ENCODE assay signal across 14 cellular contexts in the genomic region with DNA sequence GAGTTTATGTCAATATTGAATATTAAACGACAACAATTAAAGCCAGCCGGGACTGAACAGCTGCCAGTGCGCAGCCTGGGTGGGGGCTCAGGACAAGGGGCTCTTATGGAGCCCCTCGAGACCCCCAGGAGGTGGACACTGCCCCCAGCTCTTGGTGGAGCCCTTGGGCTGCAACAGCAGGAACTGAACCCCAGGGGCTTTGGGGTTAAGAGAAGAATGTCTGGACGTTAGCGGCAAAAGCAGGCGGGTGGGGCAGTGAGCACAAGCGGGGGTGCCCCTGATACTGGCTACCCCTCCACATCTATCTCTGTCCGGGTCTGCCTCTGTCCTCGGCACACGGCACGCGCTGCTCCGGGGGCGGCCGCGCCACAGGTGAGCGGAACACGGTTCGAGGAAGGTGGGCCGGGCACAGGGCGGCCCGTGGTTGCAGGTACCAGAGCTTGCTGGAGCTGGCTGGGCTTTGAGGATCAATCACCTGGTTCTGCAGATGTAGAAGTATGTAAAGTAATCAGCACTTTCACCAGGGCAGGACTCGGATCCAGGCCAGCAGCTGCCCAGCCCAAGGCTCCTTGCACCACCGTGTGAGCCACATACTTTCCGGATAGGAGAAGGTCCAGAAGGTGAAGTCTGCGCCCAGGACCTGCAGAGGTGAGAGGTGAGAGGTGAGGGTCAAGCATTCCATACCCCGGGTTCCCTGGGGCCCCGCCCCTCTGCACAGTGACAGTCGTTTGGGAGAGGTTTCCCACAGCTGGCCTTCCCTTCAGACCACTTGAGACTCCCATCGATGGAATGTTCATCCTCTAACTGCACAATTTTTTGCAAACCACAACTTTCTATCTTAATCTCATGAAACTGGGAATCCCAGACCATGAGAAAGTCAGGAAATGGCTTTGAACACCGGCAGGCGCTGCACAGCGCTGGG. TPM values are rescaled to one million over a fixed set of nuclear protein-coding genes. Genes with fewer than 3 reads are reported as not detected.
DNase-seq lines count a peak whose midpoint lies in the region; ATAC-seq, FAIRE-seq and TF ChIP-seq lines count a peak whose summit lies in the region.
"Had no signal": no experiment of that assay in that cellular context is flagged by ENCODE, and none has a peak within 500 bp of the region (broad histone marks: within the 10 kb centered on the region; RNA-seq: fewer than 3 reads in every experiment).

No MANE protein-coding gene starts in this region.

- FAIRE-seq in D721Med (lab: Jason Lieb, UNC), result no peak

- no peaks in the 10 kb centered on the region for H3K27me3 ChIP-seq in esophagus squamous epithelium

- no peak overlapping the region for H3K4me3 Mint-ChIP-seq in nephron
- H3K4me3 Mint-ChIP-seq: activated CD4-positive, alpha-beta memory T cell treated with anti-CD3 and anti-CD28 coated beads, Interleukin-2, amount 10 ng/mL, durations not matched to agents 7 days and 5 days; stimulated activated naive CD8-positive, alpha-beta T cell treated with anti-CD3 and anti-CD28 coated beads, Interleukin-15, Interleukin-2, amounts not matched to agents 100 ng/mL and 50 ng/mL, for 24 hours had no signal

- peak overlapping the region in 2 of 3 experiments; percentile 33 to 70 for H3K27ac Mint-ChIP-seq in nephron
- H3K27ac Mint-ChIP-seq: activated CD4-positive, alpha-beta memory T cell treated with anti-CD3 and anti-CD28 coated beads, Interleukin-2, amount 10 ng/mL, durations not matched to agents 7 days and 5 days; stimulated activated naive CD8-positive, alpha-beta T cell treated with anti-CD3 and anti-CD28 coated beads, Interleukin-15, Interleukin-2, amounts not matched to agents 100 ng/mL and 50 ng/mL, for 24 hours had no signal

- peak; percentile 25 for DNase-seq in left cardiac atrium
- no peak for DNase-seq in cardiac septum (ENCODE audit: low spot score)
- no peak for DNase-seq in esophagus squamous epithelium (lab: John Stamatoyannopoulos, UW)
- no peak for DNase-seq in D721Med (ENCODE audit: insufficient read length, low spot score)
- DNase-seq in inferior parietal cortex (ENCODE audit: extremely low spot score), result no peak
- DNase-seq: activated CD4-positive, alpha-beta memory T cell treated with anti-CD3 and anti-CD28 coated beads, Interleukin-2, amount 10 ng/mL, durations not matched to agents 7 days and 5 days; effector memory CD4-positive, alpha-beta T cell; NCI-H82; stimulated activated CD4-positive, alpha-beta T cell treated with anti-CD3 and anti-CD28 coated beads, Interleukin-2, amount 100 ng/mL, for 24 hours had no signal

- H3K4me1 Mint-ChIP-seq in nephron, result peaks cover 44% of the 10 kb centered on the region

- peaks cover 9% of the 10 kb centered on the region for H3K27me3 Mint-ChIP-seq in nephron (ENCODE audit: low read depth)
- H3K27me3 Mint-ChIP-seq: activated CD4-positive, alpha-beta memory T cell treated with anti-CD3 and anti-CD28 coated beads, Interleukin-2, amount 10 ng/mL, durations not matched to agents 7 days and 5 days; stimulated activated naive CD8-positive, alpha-beta T cell treated with anti-CD3 and anti-CD28 coated beads, Interleukin-15, Interleukin-2, amounts not matched to agents 100 ng/mL and 50 ng/mL, for 24 hours had no signal

- no peak for ATAC-seq in left cardiac atrium
- no peak for ATAC-seq in HG03097 (IDR thresholded peaks at IDR 0.05; ENCODE audit: low FRiP score, unreplicated experiment)
- ATAC-seq in HG02885 (IDR thresholded peaks at IDR 0.05; ENCODE audit: poor library complexity, unreplicated experiment), result no peak
- ATAC-seq: activated naive CD4-positive, alpha-beta T cell treated with anti-CD3 and anti-CD28 coated beads, Interleukin-2, amount 50 U/mL, for 72 hours had no signal

- H3K4me3 ChIP-seq in esophagus squamous epithelium, result no peak overlapping the region

- no peak for TF ChIP-seq CTCF in esophagus squamous epithelium (IDR thresholded peaks at IDR 0.05)
- TF ChIP-seq CTCF in nephron (IDR thresholded peaks at IDR 0.05; ENCODE audit: unreplicated experiment in 3 of 3), result no peak
- no peak for TF ChIP-seq CTCF in D721Med (IDR thresholded peaks at IDR 0.05; ENCODE audit: insufficient read depth, missing control alignments)

- no peak for TF ChIP-seq POLR2A in esophagus squamous epithelium (IDR thresholded peaks at IDR 0.05)

- WGBS in esophagus squamous epithelium, 2 donors, result 77 to 78% methylated on average over 23 to 31 of the region's 34 CpGs

- H3K36me3 ChIP-seq in esophagus squamous epithelium, result no peaks in the 10 kb centered on the region

- H3K36me3 Mint-ChIP-seq in nephron (ENCODE audit: low read depth), result peaks cover 7% of the 10 kb centered on the region
- H3K36me3 Mint-ChIP-seq: activated naive CD4-positive, alpha-beta T cell treated with anti-CD3 and anti-CD28 coated beads, Interleukin-2, amount 50 U/mL, for 72 hours had no signal

- H3K9me3 ChIP-seq in esophagus squamous epithelium, result no peaks in the 10 kb centered on the region

- H3K9me3 Mint-ChIP-seq in nephron, result peaks cover 2% of the 10 kb centered on the region
- H3K9me3 Mint-ChIP-seq: activated CD4-positive, alpha-beta memory T cell treated with anti-CD3 and anti-CD28 coated beads, Interleukin-2, amount 10 ng/mL, durations not matched to agents 7 days and 5 days; activated naive CD4-positive, alpha-beta T cell treated with anti-CD3 and anti-CD28 coated beads, Interleukin-2, amount 50 U/mL, for 72 hours; stimulated activated naive CD8-positive, alpha-beta T cell treated with anti-CD3 and anti-CD28 coated beads, Interleukin-15, Interleukin-2, amounts not matched to agents 100 ng/mL and 50 ng/mL, for 24 hours had no signal

- intact Hi-C loops in left cardiac atrium (cut with DNase I) (loop anchor here in 1 of 2 donors (5.0 kb wide), 1 partner anchor 57 kb away; no protein-coding TSS in a partner anchor), cardiac septum (cut with DNase I) (loop anchor here (2.0 to 10.0 kb wide), 2 partner anchors 57 to 295 kb away; no protein-coding TSS in a partner anchor), esophagus squamous epithelium (cut with DNase I) (no loop called here)

- H3K4me1 ChIP-seq in esophagus squamous epithelium, result peaks cover 17 to 49% (median 33%) of the 10 kb centered on the region in 3 donors

- peak overlapping the region; percentile 50 to 86 (median 84) for H3K27ac ChIP-seq in esophagus squamous epithelium

RNA-seq across cellular contexts. Expression of a gene that starts 12.4 kb away (rescaled TPM):
- total RNA-seq in left cardiac atrium (10 to 100 TPM; 18.1 to 20.3 TPM), cardiac septum (20.1 TPM), esophagus squamous epithelium (10 to 100 TPM in 2 of 4 donors, 1 to 10 TPM in 2; 7.9 to 11.4 (median 9.4) TPM)
